23 cellular contexts compared by ENCODE assay signal in genomic region chr3:43038010-43038409, GRCh38. TPM values are rescaled to one million over a fixed set of nuclear protein-coding genes. Genes with fewer than 3 reads are reported as not detected.
DNase-seq lines count a peak whose midpoint lies in the region; ATAC-seq, FAIRE-seq and TF ChIP-seq lines count a peak whose summit lies in the region.
"Had no signal": no experiment of that assay in that cellular context is flagged by ENCODE, and none has a peak within 500 bp of the region (broad histone marks: within the 10 kb centered on the region; RNA-seq: fewer than 3 reads in every experiment).

No MANE protein-coding gene starts in this region.

- H3K36me3 ChIP-seq in thyroid gland: no peaks in the 10 kb centered on the region
- no peaks in the 10 kb centered on the region for H3K36me3 ChIP-seq in colonic mucosa
- H3K36me3 ChIP-seq: spleen had no signal

- no peaks in the 10 kb centered on the region for H3K27me3 Mint-ChIP-seq in activated naive CD4-positive, alpha-beta T cell treated with anti-CD3 and anti-CD28 coated beads, Interleukin-2, amount 50 U/mL, for 24 hours
- no peaks in the 10 kb centered on the region for H3K27me3 Mint-ChIP-seq in stimulated activated naive CD8-positive, alpha-beta T cell treated with anti-CD3 and anti-CD28 coated beads, Interleukin-15, amount 100 ng/mL, for 72 hours
- H3K27me3 Mint-ChIP-seq: activated T-cell treated with anti-CD3 and anti-CD28 coated beads, Interleukin-2, amount 50 U/mL, for 24 hours; brain had no signal

- H3K9ac ChIP-seq in colonic mucosa (ENCODE audit: low read depth in 2 of 2, low read length in 2 of 2): no peak overlapping the region

- no peak for TF ChIP-seq POLR2A in thyroid gland (IDR thresholded peaks at IDR 0.05)

- H3K4me3 Mint-ChIP-seq in activated naive CD4-positive, alpha-beta T cell treated with anti-CD3 and anti-CD28 coated beads, Interleukin-2, amount 50 U/mL, for 24 hours: no peak overlapping the region
- no peak overlapping the region for H3K4me3 Mint-ChIP-seq in stimulated activated naive CD8-positive, alpha-beta T cell treated with anti-CD3 and anti-CD28 coated beads, Interleukin-15, amount 100 ng/mL, for 72 hours
- H3K4me3 Mint-ChIP-seq: activated T-cell treated with anti-CD3 and anti-CD28 coated beads, Interleukin-2, amount 50 U/mL, for 24 hours; brain; CD14-positive monocyte had no signal

- H3K4me1 ChIP-seq in thyroid gland (no peaks in the 10 kb centered on the region), colonic mucosa (no peaks in the 10 kb centered on the region)

- no peak for DNase-seq in activated naive CD4-positive, alpha-beta T cell (lab: John Stamatoyannopoulos, UW)
- DNase-seq in GM19239 (ENCODE audit: insufficient read length, low spot score) (no peak), NCI-H2081 treated with DMSO at 0.1 percent for 48 hours (lab: John Stamatoyannopoulos, UW) (no peak), thyroid gland (no peak), colonic mucosa (no peak)
- no peak for DNase-seq in stimulated activated naive CD8-positive, alpha-beta T cell treated with anti-CD3 and anti-CD28 coated beads, Interleukin-15, amount 100 ng/mL, for 72 hours
- DNase-seq: activated CD4-positive, alpha-beta T cell treated with anti-CD3 and anti-CD28 coated beads, Interleukin-2, amount 50 U/mL, for 1 hour; activated T-cell treated with anti-CD3 and anti-CD28 coated beads, Interleukin-2, amount 50 U/mL, for 24 hours; cortex of kidney; DMS79 treated with DMSO at 0.1 percent for 48 hours; NCI-H1105 treated with DMSO at 0.1 percent for 48 hours; NCI-H526; nucleus accumbens; Right ventricle myocardium superior; spleen; stimulated activated CD4-positive, alpha-beta T cell treated with anti-CD3 and anti-CD28 coated beads, Interleukin-4, amount 100 ng/mL, for 4 hours had no signal

- H3K27ac ChIP-seq in thyroid gland (no peak overlapping the region), colonic mucosa (no peak overlapping the region)
- H3K27ac ChIP-seq: hepatocyte, spleen had no signal

- H3K36me3 Mint-ChIP-seq in activated naive CD4-positive, alpha-beta T cell treated with anti-CD3 and anti-CD28 coated beads, Interleukin-2, amount 50 U/mL, for 24 hours: no peaks in the 10 kb centered on the region
- H3K36me3 Mint-ChIP-seq: brain, CD14-positive monocyte had no signal

- TF ChIP-seq CTCF in thyroid gland (IDR thresholded peaks at IDR 0.05) (no peak), colonic mucosa (IDR thresholded peaks at IDR 0.05) (no peak)

- peak; percentile 68 for FAIRE-seq in GM19239 (lab: Jason Lieb, UNC)

- peak; percentile 53 for ATAC-seq in HG03442 (IDR thresholded peaks at IDR 0.05; ENCODE audit: unreplicated experiment)
- peak; percentile 65 for ATAC-seq in stimulated activated naive CD8-positive, alpha-beta T cell treated with anti-CD3 and anti-CD28 coated beads, Interleukin-15, amount 100 ng/mL, for 72 hours

- intact Hi-C loops in thyroid gland (cut with DNase I): no loop called here
- intact Hi-C loops in colonic mucosa (cut with DNase I): no loop called here

- peaks cover 21% of the 10 kb centered on the region for H3K4me1 Mint-ChIP-seq in activated naive CD4-positive, alpha-beta T cell treated with anti-CD3 and anti-CD28 coated beads, Interleukin-2, amount 50 U/mL, for 24 hours
- peaks cover 31% of the 10 kb centered on the region for H3K4me1 Mint-ChIP-seq in stimulated activated naive CD8-positive, alpha-beta T cell treated with anti-CD3 and anti-CD28 coated beads, Interleukin-15, amount 100 ng/mL, for 72 hours
- H3K4me1 Mint-ChIP-seq: brain, CD14-positive monocyte had no signal

- H3K9me3 ChIP-seq in thyroid gland (no peaks in the 10 kb centered on the region), colonic mucosa (no peaks in the 10 kb centered on the region)

- WGBS in thyroid gland, 2 donors: 84 to 85% methylated on average over 7 of the region's 7 CpGs

- H3K4me3 ChIP-seq in thyroid gland (replicated peaks in 1 of 3) (no peak overlapping the region), colonic mucosa (no peak overlapping the region)
- H3K4me3 ChIP-seq: hepatocyte, spleen had no signal

- peak overlapping the region; percentile 70 for H3K27ac Mint-ChIP-seq in activated naive CD4-positive, alpha-beta T cell treated with anti-CD3 and anti-CD28 coated beads, Interleukin-2, amount 50 U/mL, for 24 hours
- no peak overlapping the region for H3K27ac Mint-ChIP-seq in stimulated activated naive CD8-positive, alpha-beta T cell treated with anti-CD3 and anti-CD28 coated beads, Interleukin-15, amount 100 ng/mL, for 72 hours
- H3K27ac Mint-ChIP-seq: activated T-cell treated with anti-CD3 and anti-CD28 coated beads, Interleukin-2, amount 50 U/mL, for 24 hours; brain; CD14-positive monocyte had no signal

- H3K9me3 Mint-ChIP-seq in activated naive CD4-positive, alpha-beta T cell treated with anti-CD3 and anti-CD28 coated beads, Interleukin-2, amount 50 U/mL, for 24 hours: no peaks in the 10 kb centered on the region
- H3K9me3 Mint-ChIP-seq in stimulated activated naive CD8-positive, alpha-beta T cell treated with anti-CD3 and anti-CD28 coated beads, Interleukin-15, amount 100 ng/mL, for 72 hours: peaks cover 0 to 3% of the 10 kb centered on the region in 2 donors
- H3K9me3 Mint-ChIP-seq: activated T-cell treated with anti-CD3 and anti-CD28 coated beads, Interleukin-2, amount 50 U/mL, for 24 hours had no signal

- H3K27me3 ChIP-seq in thyroid gland (no peaks in the 10 kb centered on the region), colonic mucosa (no peaks in the 10 kb centered on the region)
- H3K27me3 ChIP-seq: hepatocyte, spleen had no signal

RNA-seq across cellular contexts. Expression of gene GASK1A, which starts 58.9 kb away (rescaled TPM):
- total RNA-seq in thyroid gland (1 to 10 TPM; 2.6 to 9.5 (median 8.8) TPM), colonic mucosa (1 to 10 TPM; 1.3 to 2.2 TPM)
- total RNA-seq: lung microvascular endothelial cell, OCI-LY7 had no signal
